In the genomic region with DNA sequence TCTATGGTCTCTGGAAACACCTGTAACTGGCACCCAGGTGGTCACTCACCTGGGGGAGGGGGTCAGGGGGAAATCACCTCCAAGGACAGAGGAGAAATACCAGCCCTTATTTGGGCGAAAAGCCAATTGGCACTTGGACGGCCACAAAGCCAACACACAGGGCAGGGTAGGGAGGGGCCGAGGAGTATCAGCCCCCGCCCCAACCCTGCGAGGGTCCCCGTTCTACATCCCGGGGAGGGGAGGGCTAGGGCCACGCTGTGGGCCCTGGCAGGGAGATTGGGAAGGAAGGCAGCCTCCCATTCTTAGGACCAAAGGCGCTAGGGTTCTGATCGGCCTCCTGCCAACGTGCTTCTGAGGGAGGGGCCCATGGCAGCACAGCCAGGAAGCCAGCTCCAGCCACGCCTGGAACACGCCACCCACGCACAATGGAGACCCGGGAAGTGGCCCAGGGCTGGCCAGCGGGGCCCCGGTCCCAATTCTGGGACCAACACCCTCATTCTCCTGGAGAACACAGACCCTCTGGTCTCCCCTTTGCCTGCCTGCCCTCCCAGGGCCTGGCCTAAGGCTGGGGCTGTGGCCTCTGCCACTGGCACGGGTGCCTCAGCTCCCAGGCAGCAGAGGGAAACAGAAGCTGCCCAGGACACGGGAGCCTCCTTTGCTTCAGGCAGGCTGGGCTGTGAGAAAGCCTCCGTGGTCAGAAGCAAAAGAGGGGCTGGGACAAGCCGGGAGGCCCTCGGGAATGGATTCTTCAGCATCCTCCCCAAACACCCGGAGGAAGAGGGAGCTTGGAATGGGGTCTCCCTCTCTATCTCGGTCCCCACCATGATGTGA, we compare ENCODE assay signal across 9 cellular contexts. TPM values are rescaled to one million over a fixed set of nuclear protein-coding genes. Genes with fewer than 3 reads are reported as not detected.
A peak's percentile ranks its signal among the peaks of the same experiment; 100 is the strongest.
DNase-seq lines count a peak whose midpoint lies in the region; ATAC-seq, FAIRE-seq and TF ChIP-seq lines count a peak whose summit lies in the region.
"Had no signal": no experiment of that assay in that cellular context is flagged by ENCODE, and none has a peak within 500 bp of the region (broad histone marks: within the 10 kb centered on the region; RNA-seq: fewer than 3 reads in every experiment).

No MANE protein-coding gene starts in this region.

- TF ChIP-seq CTCF in suprapubic skin (IDR thresholded peaks at IDR 0.05), result no peak

- no peak for TF ChIP-seq POLR2A in suprapubic skin (IDR thresholded peaks at IDR 0.05)

- no peak for FAIRE-seq in urothelium cell line (lab: Jason Lieb, UNC)

- ATAC-seq in left colon (peak; percentile 54), GM18870 (IDR thresholded peaks at IDR 0.05; ENCODE audit: unreplicated experiment) (no peak)

- no peak for TF ChIP-seq EP300 in suprapubic skin (IDR thresholded peaks at IDR 0.05)

- WGBS in HUES64, result 77% methylated on average over 23 of the region's 24 CpGs
- 43% methylated on average over 11 of the region's 24 CpGs for WGBS in suprapubic skin

- H3K27me3 ChIP-seq in HUES64 (ENCODE audit: insufficient read depth, low read length) (no peaks in the 10 kb centered on the region), suprapubic skin (no peaks in the 10 kb centered on the region)

- H3K27ac ChIP-seq in HUES64 (ENCODE audit: low read depth, low read length) (peak overlapping the region; percentile 67; the same call in 1 of the 2 replicates), suprapubic skin (peak overlapping the region; percentile 62)

- H3K9me3 ChIP-seq in HUES64 (ENCODE audit: insufficient read depth, low read depth, low read length), result no peaks in the 10 kb centered on the region
- H3K9me3 ChIP-seq in suprapubic skin, result no peaks in the 10 kb centered on the region

- H3K36me3 ChIP-seq in HUES64 (ENCODE audit: insufficient read depth, low read length) (peaks cover 26% of the 10 kb centered on the region), suprapubic skin (peaks cover 16% of the 10 kb centered on the region)

- H3K4me3 ChIP-seq in HUES64 (ENCODE audit: low read length) (no peak overlapping the region), suprapubic skin (peak overlapping the region; percentile 17)

- H3K9ac ChIP-seq in HUES64 (ENCODE audit: low read depth, low read length), result peak overlapping the region; percentile 45

- H3K4me1 ChIP-seq in HUES64 (ENCODE audit: insufficient read depth, low read length) (peaks cover 29% of the 10 kb centered on the region), suprapubic skin (peaks cover 42% of the 10 kb centered on the region)

- intact Hi-C loops in left colon (cut with DNase I, micrococcal nuclease), result no loop called here

- peak; percentile 36 for DNase-seq in cerebellar cortex (ENCODE audit: low spot score)
- DNase-seq in left colon, result peak in 1 of 2 donors; percentile 38
- DNase-seq in suprapubic skin (ENCODE audit: low spot score in 2 of 2), result peak in 1 of 2 donors; percentile 64
- DNase-seq in urothelium cell line (ENCODE audit: low spot score), result no peak
- no peak for DNase-seq in DMS153 (lab: John Stamatoyannopoulos, UW)
- DNase-seq in NCI-H510A (lab: John Stamatoyannopoulos, UW), result no peak
- DNase-seq: central memory CD4-positive, alpha-beta T cell had no signal

RNA-seq across cellular contexts. Expression of gene CBX6, which starts 7.4 kb away (rescaled TPM):
- polyA plus RNA-seq in HUES64 (2013, experiment 1 of 2), result 13.3 TPM
- 12.3 TPM for polyA plus RNA-seq in HUES64 (2013, experiment 2 of 2)
- 10 to 100 TPM in 1 of 2 donors, 1 to 10 TPM in 1; 6.8 to 28.4 TPM for total RNA-seq in left colon
- 10 to 100 TPM; 11.5 to 31.4 (median 22.1) TPM for total RNA-seq in suprapubic skin

RNA-seq across cellular contexts. Expression of gene NPTXR, which starts 20.7 kb away (rescaled TPM):
- polyA plus RNA-seq in HUES64 (2013, experiment 1 of 2), result 3.9 TPM
- polyA plus RNA-seq in HUES64 (2013, experiment 2 of 2), result 3.5 TPM
- total RNA-seq in left colon (1 to 10 TPM in 1 of 2 donors, under 1 TPM in 1; 0.46 to 2.5 TPM), suprapubic skin (1 to 10 TPM; 1.0 to 2.4 (median 2.1) TPM)
